In genomic region chr10:78981257-78981969, GRCh38 we compare ENCODE assay signal across 1 cellular context.
TF ChIP-seq lines count a peak whose summit lies in the region.

No MANE protein-coding gene starts in this region.

TF ChIP-seq in GM23338, 12 proteins besides CTCF, POLR2A, EP300 and RAD21 (continued from another document):
- TF ChIP-seq ZNF462 (CRISPR knock-in tag; IDR thresholded peaks at IDR 0.05) (no peak), CREB1 (CRISPR knock-in tag; IDR thresholded peaks at IDR 0.05; ENCODE audit: low read depth) (no peak)
